19 cellular contexts compared by ENCODE assay signal in the genomic region with DNA sequence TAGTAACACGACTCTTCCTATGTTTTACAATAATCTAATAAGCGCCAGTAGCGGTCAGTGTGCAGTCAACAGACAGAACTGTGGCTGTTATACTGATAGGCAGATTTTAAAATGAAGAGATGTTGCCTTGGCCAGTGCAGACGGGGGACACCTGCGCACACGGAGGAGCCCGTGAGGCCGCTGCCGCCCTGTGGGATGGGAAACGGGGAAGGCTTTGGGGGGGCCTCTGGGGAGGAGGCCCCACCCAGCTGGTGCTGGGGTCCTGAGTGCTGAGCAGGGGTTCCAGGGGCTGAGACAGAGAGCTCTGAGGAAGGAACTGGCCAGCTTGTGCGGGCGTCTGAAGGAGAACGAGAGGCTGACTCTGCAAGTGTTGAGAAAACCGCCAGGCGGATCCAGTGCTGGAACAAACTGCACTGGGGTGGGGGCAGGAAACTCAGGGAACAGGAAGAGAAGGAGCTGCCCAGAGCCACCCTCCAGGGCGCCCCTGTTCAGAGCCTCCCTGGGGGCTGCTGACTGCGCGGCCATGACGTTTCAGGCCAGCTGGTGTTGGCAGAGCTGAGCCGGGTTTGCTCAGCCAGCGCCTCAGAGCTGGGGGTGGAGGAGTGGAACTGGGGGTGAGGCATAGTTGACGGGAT.
"Had no signal": no experiment of that assay in that cellular context is flagged by ENCODE, and none has a peak within 500 bp of the region (broad histone marks: within the 10 kb centered on the region; RNA-seq: fewer than 3 reads in every experiment).

No MANE protein-coding gene starts in this region.

- DNase-seq: activated CD4-positive, alpha-beta memory T cell treated with anti-CD3 and anti-CD28 coated beads, Interleukin-2, amount 10 ng/mL, durations not matched to agents 7 days and 5 days; activated CD4-positive, alpha-beta T cell treated with anti-CD3 and anti-CD28 coated beads, Interleukin-2, amount 10 ng/mL, durations not matched to agents 7 days and 5 days; activated CD4-positive, CD25-positive, alpha-beta regulatory T cell treated with anti-CD3 and anti-CD28 coated beads, Interleukin-2, amount 50 U/mL, for 72 hours; activated CD8-positive, alpha-beta memory T cell treated with anti-CD3 and anti-CD28 coated beads, Interleukin-2, amount 50 U/mL, for 48 hours; activated gamma-delta T cell; activated naive CD4-positive, alpha-beta T cell treated with anti-CD3 and anti-CD28 coated beads, Interleukin-2, amount 50 U/mL, for 16 hours; activated T-cell treated with anti-CD3 and anti-CD28 coated beads, Interleukin-2, amount 50 U/mL, for 24 hours; amygdala; colonic mucosa; effector CD8-positive, alpha-beta T cell; midbrain; naive thymus-derived CD4-positive, alpha-beta T cell; right cardiac atrium; spleen; stimulated activated naive CD4-positive, alpha-beta T cell; T-helper 17 cell; T1000; transverse colon had no signal

- H3K27ac ChIP-seq: colonic mucosa, epithelial cell of prostate, spleen, transverse colon had no signal

- H3K27me3 ChIP-seq: colonic mucosa, transverse colon had no signal

- H3K4me1 ChIP-seq: colonic mucosa, transverse colon had no signal

- H3K36me3 ChIP-seq: colonic mucosa, spleen, transverse colon had no signal

- H3K4me3 ChIP-seq: colonic mucosa, spleen, transverse colon had no signal

- H3K9me3 ChIP-seq: colonic mucosa, spleen, transverse colon had no signal

- ATAC-seq: naive thymus-derived CD4-positive, alpha-beta T cell; right cardiac atrium; T-helper 17 cell had no signal
